ENCODE assay signal across 23 cellular contexts in the genomic region with DNA sequence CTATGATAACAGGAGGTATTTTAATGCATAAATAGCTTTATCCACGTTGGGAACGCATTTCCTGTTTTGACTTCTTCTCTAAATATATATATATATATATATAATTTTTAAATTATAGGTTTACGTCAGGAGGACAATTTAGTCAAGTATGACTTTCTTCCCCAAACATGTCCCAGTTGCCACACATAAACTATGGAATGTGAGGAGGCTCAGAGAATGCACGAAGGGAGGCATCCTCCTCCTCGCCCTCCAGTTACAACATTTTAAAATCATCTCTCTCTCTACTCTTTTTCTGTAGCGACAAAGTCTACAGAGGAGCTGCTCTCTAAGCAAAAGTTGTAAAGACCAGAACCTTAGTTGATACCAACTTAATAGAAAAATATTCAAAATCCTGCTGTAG.
DNase-seq lines count a peak whose midpoint lies in the region; TF ChIP-seq lines count a peak whose summit lies in the region.
"Had no signal": no experiment of that assay in that cellular context is flagged by ENCODE, and none has a peak within 500 bp of the region (broad histone marks: within the 10 kb centered on the region; RNA-seq: fewer than 3 reads in every experiment).

No MANE protein-coding gene starts in this region.

- H2AFZ ChIP-seq in GM23248 (no peak overlapping the region), osteoblast (ENCODE audit: low read length) (peak overlapping the region; percentile 89)

- H3K27me3 ChIP-seq in GM23248 (replicated peaks; ENCODE audit: insufficient read depth) (peaks cover 25% of the 10 kb centered on the region), osteoblast (ENCODE audit: insufficient read depth, low read length) (no peaks in the 10 kb centered on the region)
- H3K27me3 ChIP-seq: BLaER1 had no signal

- TF ChIP-seq CTCF in osteoblast (IDR thresholded peaks at IDR 0.05; ENCODE audit: extremely low read depth, low read depth, low read length) (no peak), GM10248 (IDR thresholded peaks at IDR 0.05; ENCODE audit: control extremely low read depth, extremely low read depth, low read depth, missing control alignments) (no peak)

- H3K9me3 ChIP-seq in GM23248 (ENCODE audit: low read depth) (no peaks in the 10 kb centered on the region), osteoblast (ENCODE audit: low read depth, low read length) (no peaks in the 10 kb centered on the region)
- H3K9me3 ChIP-seq: BLaER1 had no signal

- DNase-seq in AG08395 (ENCODE audit: low spot score) (peak; percentile 53), GM23248 (peak; percentile 39), fibroblast of peridontal ligament (ENCODE audit: extremely low read depth) (peak; percentile 61), osteoblast (ENCODE audit: insufficient read length, low spot score, missing footprints) (no peak), GM10248 (ENCODE audit: extremely low spot score) (no peak)
- DNase-seq in activated CD4-positive, alpha-beta T cell treated with anti-CD3 and anti-CD28 coated beads, Interleukin-2, amount 50 U/mL, for 4 hours = no peak
- no peak for DNase-seq in activated CD8-positive, alpha-beta memory T cell treated with anti-CD3 and anti-CD28 coated beads, Interleukin-2, amount 50 U/mL, for 48 hours
- no peak for DNase-seq in activated CD4-positive, CD25-positive, alpha-beta regulatory T cell (lab: John Stamatoyannopoulos, UW)
- DNase-seq: 8988T; Calu3; CD8-positive, alpha-beta T cell; DMS53; MV-4-11; NCI-H1417; NCI-H187 treated with DMSO at 0.1 percent for 48 hours; NCI-H2227 treated with DMSO at 0.1 percent for 48 hours; NCI-H510A treated with DMSO at 0.1 percent for 48 hours; NCI-H774; OCI-M1; Right ventricle myocardium superior had no signal

- POLR2A ChIA-PET in GM10248 (lab: Yijun Ruan, JAX) = no interaction called here

- CTCF ChIA-PET in GM10248 (lab: Yijun Ruan, JAX) = no interaction called here

- H3K4me1 ChIP-seq in GM23248 (ENCODE audit: insufficient read depth) (peaks cover 3% of the 10 kb centered on the region; the same call in 1 of the 2 replicates), osteoblast (ENCODE audit: insufficient read depth, low read length) (peaks cover 13% of the 10 kb centered on the region)
- H3K4me1 ChIP-seq: BLaER1 had no signal

- WGBS in GM23248 (ENCODE audit: low coverage in 1 of 2, low lambda C conversion rate in 2 of 2, missing lambda C conversion rate in 2 of 2), 2 experiments = 10 to 23% methylated on average over 6 of the region's 6 CpGs

- no peaks in the 10 kb centered on the region for H4K20me1 ChIP-seq in GM23248 (ENCODE audit: insufficient read depth)
- H4K20me1 ChIP-seq in osteoblast (ENCODE audit: insufficient read depth, low read length) = no peaks in the 10 kb centered on the region
- H4K20me1 ChIP-seq: BLaER1 had no signal

- H3K27ac ChIP-seq in GM23248 (0 out of 2 replicates have a peak overlapping the region, but pooled peaks have one; percentile 11), osteoblast (ENCODE audit: low read depth, low read length) (peak overlapping the region; percentile 81)
- H3K27ac ChIP-seq: BLaER1, KMS-11, SK-N-MC had no signal

- H3K4me2 ChIP-seq in GM23248 (ENCODE audit: unreplicated experiment) = peak overlapping the region; percentile 19
- H3K4me2 ChIP-seq in osteoblast (ENCODE audit: insufficient read depth, low read length) = peak overlapping the region; percentile 81
- H3K4me2 ChIP-seq: BLaER1, KMS-11 had no signal

- in situ Hi-C loops in GM23248 (cut with MboI) = no loop called here

- H3K9ac ChIP-seq in GM23248 = no peak overlapping the region
- H3K9ac ChIP-seq: BLaER1, KMS-11 had no signal

- H3K4me3 ChIP-seq in GM23248 (no peak overlapping the region), osteoblast (ENCODE audit: insufficient read depth, low read length) (peak overlapping the region; percentile 44)
- H3K4me3 ChIP-seq: BLaER1, SK-N-MC had no signal

- H3K79me2 ChIP-seq in GM23248 (ENCODE audit: insufficient read depth) (no peaks in the 10 kb centered on the region), osteoblast (ENCODE audit: insufficient read depth, low read length) (no peaks in the 10 kb centered on the region)

- H3K36me3 ChIP-seq in GM23248 (ENCODE audit: low read depth) (no peaks in the 10 kb centered on the region), osteoblast (ENCODE audit: insufficient read depth, low read length) (no peaks in the 10 kb centered on the region)
- H3K36me3 ChIP-seq: BLaER1 had no signal

- H3F3A ChIP-seq in GM23248 (ENCODE audit: insufficient read depth) = no peaks in the 10 kb centered on the region

- H3K9me2 ChIP-seq in GM23248 (ENCODE audit: insufficient read depth) = no peaks in the 10 kb centered on the region

Comparison
In these comparisons a context has a peak if more than half of its experiments do, and no peak if none do; other contexts are left out.
1. DNase-seq: peak in AG08395 (single experiment), GM23248 (single experiment) and fibroblast of peridontal ligament (single experiment); none in osteoblast (single experiment), GM10248 (single experiment), activated CD4-positive, alpha-beta T cell treated with anti-CD3 and anti-CD28 coated beads, Interleukin-2, amount 50 U/mL, for 4 hours (0 of 2), activated CD8-positive, alpha-beta memory T cell treated with anti-CD3 and anti-CD28 coated beads, Interleukin-2, amount 50 U/mL, for 48 hours (single experiment) and activated CD4-positive, CD25-positive, alpha-beta regulatory T cell (0 of 4).